ENCODE assay signal across 1 cellular context in genomic region chr9:35489313-35490154, GRCh38.
TF ChIP-seq lines count a peak whose summit lies in the region.

Gene RUSC2, plus strand, starts transcription at chr9:35490111. Its CDS starts 56,411 bp downstream, at chr9:35546522.

TF ChIP-seq in HepG2, 621 proteins besides CTCF, POLR2A, EP300 and RAD21 (continued from another document and continues in another):
- TF ChIP-seq MED13 (CRISPR knock-in tag; IDR thresholded peaks at IDR 0.05) (peak; percentile 75; the same call in 1 of the 2 replicates), ZNF207 (IDR thresholded peaks at IDR 0.05; ENCODE audit: borderline replicate concordance) (no peak), ZNF574 (CRISPR knock-in tag; IDR thresholded peaks at IDR 0.05) (peak; percentile 77), ZFP62 (CRISPR knock-in tag; IDR thresholded peaks at IDR 0.05) (no peak), PHF8 (CRISPR knock-in tag; IDR thresholded peaks at IDR 0.05) (peak; percentile 88), HDAC6 (IDR thresholded peaks at IDR 0.05; ENCODE audit: low read depth, low read length) (no peak), KLF16 (CRISPR knock-in tag; IDR thresholded peaks at IDR 0.05) (peak in 1 of 2 experiments; percentile 69; a peak in 2 of 4 replicates), THRA (CRISPR knock-in tag; IDR thresholded peaks at IDR 0.05; ENCODE audit: borderline replicate concordance) (0 out of 2 replicates have a peak, but pooled peaks have one; percentile 11), MAZ (IDR thresholded peaks at IDR 0.05; ENCODE audit: borderline replicate concordance, low read depth, low read length) (peak; percentile 77; the same call in 1 of the 2 replicates), MAZ (CRISPR knock-in tag; IDR thresholded peaks at IDR 0.05; ENCODE audit: low read depth) (peak; percentile 59; the same call in 1 of the 2 replicates), TBX2 (CRISPR knock-in tag; IDR thresholded peaks at IDR 0.05; ENCODE audit: borderline replicate concordance) (peak; percentile 88), ZNF143 (CRISPR knock-in tag; IDR thresholded peaks at IDR 0.05) (no peak), SKIL (CRISPR knock-in tag; IDR thresholded peaks at IDR 0.05; ENCODE audit: borderline replicate concordance) (peak; percentile 51; the same call in 1 of the 2 replicates), IRF9 (CRISPR knock-in tag; IDR thresholded peaks at IDR 0.05; ENCODE audit: borderline replicate concordance) (0 out of 2 replicates have a peak, but pooled peaks have one; percentile 81), PCBP2 (optimal IDR thresholded peaks at IDR 0.05; ENCODE audit: low read depth, low read length, poor library complexity, severe bottlenecking) (no peak), ZNF562 (CRISPR knock-in tag; IDR thresholded peaks at IDR 0.05; ENCODE audit: borderline replicate concordance) (no peak), NCOR1 (IDR thresholded peaks at IDR 0.05; ENCODE audit: borderline replicate concordance, low read length) (no peak), PHF20 (CRISPR knock-in tag; IDR thresholded peaks at IDR 0.05) (peak; percentile 57; the same call in 1 of the 2 replicates), SRSF4 (IDR thresholded peaks at IDR 0.05; ENCODE audit: low read depth, low read length, poor library complexity, severe bottlenecking) (no peak), FOSL2 (CRISPR knock-in tag; IDR thresholded peaks at IDR 0.05) (peak; percentile 46; the same call in 1 of the 2 replicates), ZFAT (CRISPR knock-in tag; conservative IDR thresholded peaks at IDR 0.05) (0 out of 2 replicates have a peak, but pooled peaks have one; percentile 23), KDM4B (CRISPR knock-in tag; IDR thresholded peaks at IDR 0.05) (no peak), ZNF891 (CRISPR knock-in tag; IDR thresholded peaks at IDR 0.05) (peak; percentile 66; the same call in 1 of the 2 replicates), ZNF850 (CRISPR knock-in tag; conservative IDR thresholded peaks at IDR 0.05) (no peak), ZBTB20 (CRISPR knock-in tag; IDR thresholded peaks at IDR 0.05; ENCODE audit: borderline replicate concordance, low read depth) (peak; percentile 55; the same call in 1 of the 2 replicates), ZNF720 (CRISPR knock-in tag; IDR thresholded peaks at IDR 0.05) (no peak), ZBTB37 (CRISPR knock-in tag; IDR thresholded peaks at IDR 0.05) (no peak), HOXD1 (CRISPR knock-in tag; IDR thresholded peaks at IDR 0.05) (peak; percentile 45), GATA4 (IDR thresholded peaks at IDR 0.05; ENCODE audit: borderline replicate concordance, low read depth) (no peak), ZNF691 (CRISPR knock-in tag; IDR thresholded peaks at IDR 0.05; ENCODE audit: borderline replicate concordance, low read depth) (peak; percentile 45; the same call in 1 of the 2 replicates), GATAD1 (CRISPR knock-in tag; IDR thresholded peaks at IDR 0.05) (peak; percentile 19; the same call in 1 of the 2 replicates), ZBTB38 (CRISPR knock-in tag; IDR thresholded peaks at IDR 0.05) (no peak; the same call in 1 of the 2 replicates), HNRNPL (IDR thresholded peaks at IDR 0.05; ENCODE audit: low read depth, low read length) (no peak), NFIC (IDR thresholded peaks at IDR 0.05; ENCODE audit: low read length) (no peak), ZNF484 (CRISPR knock-in tag; IDR thresholded peaks at IDR 0.05; ENCODE audit: borderline replicate concordance, low read depth) (no peak), ZBTB21 (CRISPR knock-in tag; IDR thresholded peaks at IDR 0.05) (no peak; the same call in 1 of the 2 replicates), CEBPG (CRISPR knock-in tag; IDR thresholded peaks at IDR 0.05) (peak; percentile 13), RELA (CRISPR knock-in tag; IDR thresholded peaks at IDR 0.05) (no peak), ARNT2 (CRISPR knock-in tag; IDR thresholded peaks at IDR 0.05; ENCODE audit: low read depth) (peak; percentile 92; the same call in 1 of the 2 replicates), REL (CRISPR knock-in tag; conservative IDR thresholded peaks at IDR 0.05) (no peak)
- TF ChIP-seq, protein P1, sequence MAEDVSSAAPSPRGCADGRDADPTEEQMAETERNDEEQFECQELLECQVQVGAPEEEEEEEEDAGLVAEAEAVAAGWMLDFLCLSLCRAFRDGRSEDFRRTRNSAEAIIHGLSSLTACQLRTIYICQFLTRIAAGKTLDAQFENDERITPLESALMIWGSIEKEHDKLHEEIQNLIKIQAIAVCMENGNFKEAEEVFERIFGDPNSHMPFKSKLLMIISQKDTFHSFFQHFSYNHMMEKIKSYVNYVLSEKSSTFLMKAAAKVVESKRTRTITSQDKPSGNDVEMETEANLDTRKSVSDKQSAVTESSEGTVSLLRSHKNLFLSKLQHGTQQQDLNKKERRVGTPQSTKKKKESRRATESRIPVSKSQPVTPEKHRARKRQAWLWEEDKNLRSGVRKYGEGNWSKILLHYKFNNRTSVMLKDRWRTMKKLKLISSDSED (CRISPR knock-in tag; IDR thresholded peaks at IDR 0.05) = no peak
- TF ChIP-seq, protein P2, sequence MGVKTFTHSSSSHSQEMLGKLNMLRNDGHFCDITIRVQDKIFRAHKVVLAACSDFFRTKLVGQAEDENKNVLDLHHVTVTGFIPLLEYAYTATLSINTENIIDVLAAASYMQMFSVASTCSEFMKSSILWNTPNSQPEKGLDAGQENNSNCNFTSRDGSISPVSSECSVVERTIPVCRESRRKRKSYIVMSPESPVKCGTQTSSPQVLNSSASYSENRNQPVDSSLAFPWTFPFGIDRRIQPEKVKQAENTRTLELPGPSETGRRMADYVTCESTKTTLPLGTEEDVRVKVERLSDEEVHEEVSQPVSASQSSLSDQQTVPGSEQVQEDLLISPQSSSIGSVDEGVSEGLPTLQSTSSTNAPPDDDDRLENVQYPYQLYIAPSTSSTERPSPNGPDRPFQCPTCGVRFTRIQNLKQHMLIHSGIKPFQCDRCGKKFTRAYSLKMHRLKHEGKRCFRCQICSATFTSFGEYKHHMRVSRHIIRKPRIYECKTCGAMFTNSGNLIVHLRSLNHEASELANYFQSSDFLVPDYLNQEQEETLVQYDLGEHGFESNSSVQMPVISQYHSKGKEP (CRISPR knock-in tag; IDR thresholded peaks at IDR 0.05) = no peak
- TF ChIP-seq, protein P3, sequence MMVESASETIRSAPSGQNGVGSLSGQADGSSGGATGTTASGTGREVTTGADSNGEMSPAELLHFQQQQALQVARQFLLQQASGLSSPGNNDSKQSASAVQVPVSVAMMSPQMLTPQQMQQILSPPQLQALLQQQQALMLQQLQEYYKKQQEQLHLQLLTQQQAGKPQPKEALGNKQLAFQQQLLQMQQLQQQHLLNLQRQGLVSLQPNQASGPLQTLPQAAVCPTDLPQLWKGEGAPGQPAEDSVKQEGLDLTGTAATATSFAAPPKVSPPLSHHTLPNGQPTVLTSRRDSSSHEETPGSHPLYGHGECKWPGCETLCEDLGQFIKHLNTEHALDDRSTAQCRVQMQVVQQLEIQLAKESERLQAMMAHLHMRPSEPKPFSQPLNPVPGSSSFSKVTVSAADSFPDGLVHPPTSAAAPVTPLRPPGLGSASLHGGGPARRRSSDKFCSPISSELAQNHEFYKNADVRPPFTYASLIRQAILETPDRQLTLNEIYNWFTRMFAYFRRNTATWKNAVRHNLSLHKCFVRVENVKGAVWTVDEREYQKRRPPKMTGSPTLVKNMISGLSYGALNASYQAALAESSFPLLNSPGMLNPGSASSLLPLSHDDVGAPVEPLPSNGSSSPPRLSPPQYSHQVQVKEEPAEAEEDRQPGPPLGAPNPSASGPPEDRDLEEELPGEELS (CRISPR knock-in tag; IDR thresholded peaks at IDR 0.05) = no peak; the same call in 1 of the 2 replicates
- TF ChIP-seq, protein P4, sequence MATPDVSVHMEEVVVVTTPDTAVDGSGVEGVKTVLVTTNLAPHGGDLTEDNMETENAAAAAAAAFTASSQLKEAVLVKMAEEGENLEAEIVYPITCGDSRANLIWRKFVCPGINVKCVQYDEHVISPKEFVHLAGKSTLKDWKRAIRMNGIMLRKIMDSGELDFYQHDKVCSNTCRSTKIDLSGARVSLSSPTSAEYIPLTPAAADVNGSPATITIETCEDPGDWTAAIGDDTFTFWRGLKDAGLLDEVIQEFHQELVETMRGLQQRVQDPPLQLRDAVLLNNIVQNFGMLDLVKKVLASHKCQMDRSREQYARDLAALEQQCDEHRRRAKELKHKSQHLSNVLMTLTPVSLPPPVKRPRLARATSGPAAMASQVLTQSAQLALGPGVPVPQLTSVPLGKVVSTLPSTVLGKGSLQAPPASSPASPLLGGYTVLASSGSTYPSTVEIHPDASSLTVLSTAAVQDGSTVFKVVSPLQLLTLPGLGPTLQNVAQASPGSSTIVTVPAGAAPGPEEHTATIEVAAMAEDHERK (CRISPR knock-in tag; IDR thresholded peaks at IDR 0.05; ENCODE audit: low read depth) = no peak
- TF ChIP-seq, protein P5, sequence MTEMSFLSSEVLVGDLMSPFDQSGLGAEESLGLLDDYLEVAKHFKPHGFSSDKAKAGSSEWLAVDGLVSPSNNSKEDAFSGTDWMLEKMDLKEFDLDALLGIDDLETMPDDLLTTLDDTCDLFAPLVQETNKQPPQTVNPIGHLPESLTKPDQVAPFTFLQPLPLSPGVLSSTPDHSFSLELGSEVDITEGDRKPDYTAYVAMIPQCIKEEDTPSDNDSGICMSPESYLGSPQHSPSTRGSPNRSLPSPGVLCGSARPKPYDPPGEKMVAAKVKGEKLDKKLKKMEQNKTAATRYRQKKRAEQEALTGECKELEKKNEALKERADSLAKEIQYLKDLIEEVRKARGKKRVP (CRISPR knock-in tag; IDR thresholded peaks at IDR 0.05) = peak in 1 of 2 experiments; percentile 44; a peak in 1 of 4 replicates
